In genomic region chr17:79315282-79316106, GRCh38 we compare ENCODE assay signal across 23 cellular contexts.
"Had no signal": no experiment of that assay in that cellular context is flagged by ENCODE, and none has a peak within 500 bp of the region (broad histone marks: within the 10 kb centered on the region; RNA-seq: fewer than 3 reads in every experiment).

No MANE protein-coding gene starts in this region.

- H3K9me3 Mint-ChIP-seq: dendritic cell treated with granulocyte-macrophage colony-stimulating factor and Interleukin-4, amounts not matched to agents 40 ng/mL and 50 ng/mL, for 4 days; effector memory CD8-positive, alpha-beta T cell; neural crest cell; stimulated activated effector memory CD8-positive, alpha-beta T cell treated with anti-CD3 and anti-CD28 coated beads, Interleukin-12 subunit alpha, Interleukin-12 subunit beta, amount 100 ng/mL, for 72 hours had no signal

- ATAC-seq: effector memory CD8-positive, alpha-beta T cell; gastroesophageal sphincter; left lobe of liver; mucosa of descending colon; naive thymus-derived CD8-positive, alpha-beta T cell; pancreas; right lobe of liver; stimulated activated effector memory CD8-positive, alpha-beta T cell treated with anti-CD3 and anti-CD28 coated beads, Interleukin-12 subunit alpha, Interleukin-12 subunit beta, amount 100 ng/mL, for 72 hours; stimulated activated naive CD8-positive, alpha-beta T cell treated with anti-CD3 and anti-CD28 coated beads, Interleukin-15, Interleukin-2, amounts not matched to agents 100 U/mL and 50 U/mL, for 24 hours had no signal

- H3K27ac Mint-ChIP-seq: dendritic cell treated with granulocyte-macrophage colony-stimulating factor and Interleukin-4, amounts not matched to agents 40 ng/mL and 50 ng/mL, for 4 days; effector memory CD8-positive, alpha-beta T cell; naive thymus-derived CD8-positive, alpha-beta T cell; progenitor cell of endocrine pancreas; stimulated activated effector memory CD8-positive, alpha-beta T cell treated with anti-CD3 and anti-CD28 coated beads, Interleukin-12 subunit alpha, Interleukin-12 subunit beta, amount 100 ng/mL, for 72 hours had no signal

- H3K4me3 Mint-ChIP-seq: dendritic cell treated with granulocyte-macrophage colony-stimulating factor and Interleukin-4, amounts not matched to agents 40 ng/mL and 50 ng/mL, for 4 days; effector memory CD8-positive, alpha-beta T cell; naive thymus-derived CD8-positive, alpha-beta T cell; neural crest cell; stimulated activated effector memory CD8-positive, alpha-beta T cell treated with anti-CD3 and anti-CD28 coated beads, Interleukin-12 subunit alpha, Interleukin-12 subunit beta, amount 100 ng/mL, for 72 hours had no signal

- H3K36me3 Mint-ChIP-seq: naive thymus-derived CD8-positive, alpha-beta T cell; stimulated activated effector memory CD8-positive, alpha-beta T cell treated with anti-CD3 and anti-CD28 coated beads, Interleukin-12 subunit alpha, Interleukin-12 subunit beta, amount 100 ng/mL, for 72 hours had no signal

- H3K4me1 ChIP-seq: esophagus squamous epithelium, gastroesophageal sphincter, right lobe of liver, suprapubic skin, tibial artery, upper lobe of right lung, vagina had no signal

- DNase-seq: effector memory CD8-positive, alpha-beta T cell; esophagus squamous epithelium; foreskin fibroblast; kidney glomerular epithelial cell; mammary epithelial cell; mucosa of descending colon; naive thymus-derived CD8-positive, alpha-beta T cell; nucleus accumbens; pancreas; right lobe of liver; stimulated activated CD4-positive, alpha-beta T cell treated with anti-CD3 and anti-CD28 coated beads, Interleukin-4, amount 100 ng/mL, for 1 hour; stimulated activated CD8-positive, alpha-beta memory T cell treated with anti-CD3 and anti-CD28 coated beads, Interleukin-4, amount 100 ng/mL, for 48 hours; stimulated activated naive CD8-positive, alpha-beta T cell treated with anti-CD3 and anti-CD28 coated beads, Interleukin-15, Interleukin-2, amounts not matched to agents 100 U/mL and 50 U/mL, for 24 hours; tibial artery; upper lobe of right lung had no signal

- H3K4me1 Mint-ChIP-seq: neural crest cell; stimulated activated effector memory CD8-positive, alpha-beta T cell treated with anti-CD3 and anti-CD28 coated beads, Interleukin-12 subunit alpha, Interleukin-12 subunit beta, amount 100 ng/mL, for 72 hours had no signal

- H3K27me3 ChIP-seq: pancreas, vagina had no signal

- H3K27ac ChIP-seq: esophagus squamous epithelium, gastroesophageal sphincter, pancreas, right lobe of liver, suprapubic skin, tibial artery, upper lobe of right lung, vagina had no signal

- H3K9me3 ChIP-seq: esophagus squamous epithelium, gastroesophageal sphincter, mucosa of descending colon, pancreas, right lobe of liver, suprapubic skin, tibial artery, upper lobe of right lung, vagina had no signal

- H3K4me3 ChIP-seq: esophagus squamous epithelium, gastroesophageal sphincter, mucosa of descending colon, pancreas, right lobe of liver, suprapubic skin, tibial artery, upper lobe of right lung, vagina had no signal

- H3K36me3 ChIP-seq: esophagus squamous epithelium, gastroesophageal sphincter, pancreas, right lobe of liver, suprapubic skin, tibial artery, upper lobe of right lung, vagina had no signal
